In genomic region chr20:47785900-47786762, GRCh38 we compare ENCODE assay signal across 8 cellular contexts. TPM values are rescaled to one million over a fixed set of nuclear protein-coding genes. Genes with fewer than 3 reads are reported as not detected.
DNase-seq lines count a peak whose midpoint lies in the region; ATAC-seq and TF ChIP-seq lines count a peak whose summit lies in the region.

No MANE protein-coding gene starts in this region.

- H3K36me3 Mint-ChIP-seq in activated T-cell treated with anti-CD3 and anti-CD28 coated beads, Interleukin-2, amount 50 U/mL, for 24 hours (ENCODE audit: low read depth) = no peaks in the 10 kb centered on the region
- no peaks in the 10 kb centered on the region for H3K36me3 Mint-ChIP-seq in activated naive CD8-positive, alpha-beta T cell treated with anti-CD3 and anti-CD28 coated beads, Interleukin-2, amount 10 ng/mL, durations not matched to agents 7 days and 5 days
- H3K36me3 Mint-ChIP-seq in glutamatergic neuron (ENCODE audit: unreplicated experiment) = peaks cover 5% of the 10 kb centered on the region
- no peaks in the 10 kb centered on the region for H3K36me3 Mint-ChIP-seq in neural crest cell (ENCODE audit: low read depth)

- peaks cover 67% of the 10 kb centered on the region for H3K27me3 Mint-ChIP-seq in activated T-cell treated with anti-CD3 and anti-CD28 coated beads, Interleukin-2, amount 50 U/mL, for 24 hours
- H3K27me3 Mint-ChIP-seq in activated naive CD8-positive, alpha-beta T cell treated with anti-CD3 and anti-CD28 coated beads, Interleukin-2, amount 10 ng/mL, durations not matched to agents 7 days and 5 days = peaks cover 65% of the 10 kb centered on the region
- peaks cover 24% of the 10 kb centered on the region for H3K27me3 Mint-ChIP-seq in glutamatergic neuron (ENCODE audit: unreplicated experiment)
- H3K27me3 Mint-ChIP-seq in neural crest cell (ENCODE audit: low read depth) = peaks cover 33% of the 10 kb centered on the region

- POLR2A ChIA-PET in activated naive CD8-positive, alpha-beta T cell treated with anti-CD3 and anti-CD28 coated beads, Interleukin-2, amount 10 ng/mL, durations not matched to agents 7 days and 5 days (lab: Charles Lee) = no interaction called here

- peaks cover 16% of the 10 kb centered on the region for H3K4me1 Mint-ChIP-seq in activated T-cell treated with anti-CD3 and anti-CD28 coated beads, Interleukin-2, amount 50 U/mL, for 24 hours (ENCODE audit: low read depth)
- peaks cover 13% of the 10 kb centered on the region for H3K4me1 Mint-ChIP-seq in activated naive CD8-positive, alpha-beta T cell treated with anti-CD3 and anti-CD28 coated beads, Interleukin-2, amount 10 ng/mL, durations not matched to agents 7 days and 5 days
- H3K4me1 Mint-ChIP-seq in glutamatergic neuron (ENCODE audit: low read depth, unreplicated experiment) = peaks cover 45% of the 10 kb centered on the region
- peaks cover 68% of the 10 kb centered on the region for H3K4me1 Mint-ChIP-seq in neural crest cell

- no peak overlapping the region for H3K27ac Mint-ChIP-seq in activated T-cell treated with anti-CD3 and anti-CD28 coated beads, Interleukin-2, amount 50 U/mL, for 24 hours
- peak overlapping the region; percentile 49 for H3K27ac Mint-ChIP-seq in activated naive CD8-positive, alpha-beta T cell treated with anti-CD3 and anti-CD28 coated beads, Interleukin-2, amount 10 ng/mL, durations not matched to agents 7 days and 5 days
- peak overlapping the region; percentile 79 for H3K27ac Mint-ChIP-seq in glutamatergic neuron (ENCODE audit: unreplicated experiment)
- peak overlapping the region; percentile 86 for H3K27ac Mint-ChIP-seq in neural crest cell (ENCODE audit: unreplicated experiment)

- peak; percentile 62 for TF ChIP-seq CTCF in glutamatergic neuron (IDR thresholded peaks at IDR 0.05; ENCODE audit: partially characterized antibody, unreplicated experiment)
- TF ChIP-seq CTCF in neural crest cell (conservative IDR thresholded peaks at IDR 0.05) = peak; percentile 85

- no peak for DNase-seq in activated T-cell treated with anti-CD3 and anti-CD28 coated beads, Interleukin-2, amount 50 U/mL, for 24 hours
- DNase-seq in activated T-cell treated with anti-CD3 and anti-CD28 coated beads for 4 hours = no peak
- DNase-seq in NCI-H1694 treated with DMSO at 0.1 percent for 48 hours (lab: John Stamatoyannopoulos, UW) = peak; percentile 50
- DNase-seq in activated naive CD8-positive, alpha-beta T cell treated with anti-CD3 and anti-CD28 coated beads, Interleukin-2, amount 10 ng/mL, durations not matched to agents 7 days and 5 days = peak; percentile 50
- peak; percentile 76 for DNase-seq in glutamatergic neuron
- DNase-seq in neural crest cell (ENCODE audit: low read depth, low spot score) = peak; percentile 75

- peak overlapping the region; percentile 65 for H3K4me3 Mint-ChIP-seq in activated T-cell treated with anti-CD3 and anti-CD28 coated beads, Interleukin-2, amount 50 U/mL, for 24 hours
- peak overlapping the region; percentile 77 for H3K4me3 Mint-ChIP-seq in activated naive CD8-positive, alpha-beta T cell treated with anti-CD3 and anti-CD28 coated beads, Interleukin-2, amount 10 ng/mL, durations not matched to agents 7 days and 5 days
- peak overlapping the region; percentile 91 for H3K4me3 Mint-ChIP-seq in glutamatergic neuron (ENCODE audit: unreplicated experiment)
- H3K4me3 Mint-ChIP-seq in neural crest cell = peak overlapping the region; percentile 89

- peak; percentile 25 for ATAC-seq in activated naive CD8-positive, alpha-beta T cell treated with anti-CD3 and anti-CD28 coated beads, Interleukin-2, amount 10 ng/mL, durations not matched to agents 7 days and 5 days (ENCODE audit: low read depth)
- no peak for ATAC-seq in GM21619 (IDR thresholded peaks at IDR 0.05; ENCODE audit: unreplicated experiment)
- ATAC-seq in GM19328 (IDR thresholded peaks at IDR 0.05; ENCODE audit: unreplicated experiment) = no peak

- H3K9me3 Mint-ChIP-seq in activated T-cell treated with anti-CD3 and anti-CD28 coated beads, Interleukin-2, amount 50 U/mL, for 24 hours = no peaks in the 10 kb centered on the region
- H3K9me3 Mint-ChIP-seq in activated naive CD8-positive, alpha-beta T cell treated with anti-CD3 and anti-CD28 coated beads, Interleukin-2, amount 10 ng/mL, durations not matched to agents 7 days and 5 days = no peaks in the 10 kb centered on the region
- H3K9me3 Mint-ChIP-seq in glutamatergic neuron (ENCODE audit: unreplicated experiment) (peaks cover 27% of the 10 kb centered on the region), neural crest cell (no peaks in the 10 kb centered on the region)

RNA-seq across cellular contexts. Expression of gene SULF2, which starts 0.8 kb away (rescaled TPM):
- total RNA-seq in activated naive CD8-positive, alpha-beta T cell treated with anti-CD3 and anti-CD28 coated beads, Interleukin-2, amount 10 ng/mL, durations not matched to agents 7 days and 5 days = 1 to 10 TPM in 1 of 2 experiments, under 1 TPM in 1; 0.68 to 1.2 TPM
- total RNA-seq in glutamatergic neuron (ENCODE audit: unreplicated experiment) (97.8 TPM), neural crest cell (18.5 and 22.9 TPM in 2 replicates)

Comparison
In these comparisons a context has a peak if more than half of its experiments do, and no peak if none do; other contexts are left out.
1. DNase-seq: peak in NCI-H1694 treated with DMSO at 0.1 percent for 48 hours (single experiment), activated naive CD8-positive, alpha-beta T cell treated with anti-CD3 and anti-CD28 coated beads, Interleukin-2, amount 10 ng/mL, durations not matched to agents 7 days and 5 days (single experiment), glutamatergic neuron (single experiment) and neural crest cell (single experiment); none in activated T-cell treated with anti-CD3 and anti-CD28 coated beads, Interleukin-2, amount 50 U/mL, for 24 hours (single experiment) and activated T-cell treated with anti-CD3 and anti-CD28 coated beads for 4 hours (single experiment).
2. Peak in every context shown above with its lines, with median percentiles within 50 percentile points of each other: H3K4me3 Mint-ChIP-seq.